In genomic region chr4:73068496-73069337, GRCh38 we compare ENCODE assay signal across 8 cellular contexts.
DNase-seq lines count a peak whose midpoint lies in the region; ATAC-seq and TF ChIP-seq lines count a peak whose summit lies in the region.

No MANE protein-coding gene starts in this region.

- H3K4me1 ChIP-seq in iPS-20b (ENCODE audit: insufficient read depth, low read length) = peaks cover 8% of the 10 kb centered on the region; the same call in 1 of the 2 replicates

- H3K4me3 ChIP-seq in astrocyte of the cerebellum (ENCODE audit: low read depth, low read length) (peak overlapping the region; percentile 77), iPS-20b (ENCODE audit: low read length) (peak overlapping the region; percentile 77), skin epidermis (peak overlapping the region; percentile 55 to 93 (median 76))

- DNase-seq in stimulated activated CD4-positive, alpha-beta T cell treated with anti-CD3 and anti-CD28 coated beads, Interleukin-4, amount 100 ng/mL, for 24 hours = peak; percentile 22
- DNase-seq in stimulated activated CD4-positive, alpha-beta T cell treated with anti-CD3 and anti-CD28 coated beads, Interleukin-15, amount 100 ng/mL, for 24 hours = no peak
- DNase-seq in NCI-H748 (lab: John Stamatoyannopoulos, UW; ENCODE audit: unreplicated experiment) (peak; percentile 35), astrocyte of the cerebellum (ENCODE audit: low read depth) (no peak), COR-L47 (lab: John Stamatoyannopoulos, UW) (no peak)

- H3K27ac ChIP-seq in iPS-20b (ENCODE audit: low read length) = peak overlapping the region; percentile 58
- H3K27ac ChIP-seq in skin epidermis = peak overlapping the region; percentile 75 to 97 (median 94)

- peaks cover 44% of the 10 kb centered on the region for H3K36me3 ChIP-seq in iPS-20b (ENCODE audit: insufficient read depth, low read depth, low read length)

- in situ Hi-C loops in astrocyte of the cerebellum (cut with HindIII; ENCODE audit: low sequenced_read_pairs) = no loop called here

- H3K27me3 ChIP-seq in iPS-20b (ENCODE audit: insufficient read depth, low read length) = no peaks in the 10 kb centered on the region

- peak; percentile 1 for ATAC-seq in HG03045 (IDR thresholded peaks at IDR 0.05; ENCODE audit: unreplicated experiment)

- TF ChIP-seq CTCF in astrocyte of the cerebellum (IDR thresholded peaks at IDR 0.05; ENCODE audit: low read depth, low read length, missing control alignments) = no peak

- H3K9me3 ChIP-seq in iPS-20b (ENCODE audit: insufficient read depth, low read depth, low read length) = no peaks in the 10 kb centered on the region

- peak overlapping the region; percentile 87 for H3K9ac ChIP-seq in iPS-20b (ENCODE audit: low read depth, low read length)

Comparison
In these comparisons a context has a peak if more than half of its experiments do, and no peak if none do; other contexts are left out.
1. DNase-seq: peak in stimulated activated CD4-positive, alpha-beta T cell treated with anti-CD3 and anti-CD28 coated beads, Interleukin-4, amount 100 ng/mL, for 24 hours (single experiment) and NCI-H748 (single experiment); none in stimulated activated CD4-positive, alpha-beta T cell treated with anti-CD3 and anti-CD28 coated beads, Interleukin-15, amount 100 ng/mL, for 24 hours (single experiment), astrocyte of the cerebellum (single experiment) and COR-L47 (single experiment).
2. Peak in every context shown above with its lines, with median percentiles within 50 percentile points of each other: H3K4me3 ChIP-seq.